9 cellular contexts compared by ENCODE assay signal in the genomic region with DNA sequence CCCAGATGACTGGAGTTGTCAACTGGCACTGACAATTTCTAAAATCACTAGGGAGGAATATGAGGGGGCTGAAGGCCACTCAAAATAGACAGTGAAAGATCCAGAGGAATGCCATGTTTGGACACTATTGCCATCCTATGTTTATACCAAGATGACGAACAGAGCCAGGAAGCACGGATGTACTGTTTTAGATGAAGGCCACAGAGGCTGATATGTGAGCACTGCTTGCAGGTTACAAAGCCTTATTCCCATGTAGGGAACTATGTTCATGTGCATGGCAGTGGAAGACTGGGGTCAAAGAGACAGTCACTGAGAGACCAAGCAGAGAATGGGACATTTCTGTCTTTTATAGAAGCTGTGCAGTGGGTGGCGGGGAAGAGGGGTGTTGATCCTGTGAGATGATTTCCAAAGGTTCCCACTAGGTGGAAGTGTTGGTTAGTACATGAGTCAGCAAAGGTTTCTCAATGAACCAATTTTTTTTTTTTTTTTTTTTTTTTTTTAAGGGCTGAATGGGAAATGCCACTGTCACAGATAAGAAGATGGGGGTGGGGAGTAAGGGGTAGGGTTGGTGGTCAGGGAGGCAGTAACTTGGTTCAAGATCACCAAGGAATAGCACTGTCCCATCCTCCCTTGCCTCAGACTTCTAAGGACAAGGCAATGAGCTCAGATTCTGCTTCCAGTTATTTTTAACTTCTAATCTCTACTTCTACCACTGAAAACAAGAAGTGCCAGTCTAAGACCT. TPM values are rescaled to one million over a fixed set of nuclear protein-coding genes. Genes with fewer than 3 reads are reported as not detected.
DNase-seq lines count a peak whose midpoint lies in the region; ATAC-seq and TF ChIP-seq lines count a peak whose summit lies in the region.
"Had no signal": no experiment of that assay in that cellular context is flagged by ENCODE, and none has a peak within 500 bp of the region (broad histone marks: within the 10 kb centered on the region; RNA-seq: fewer than 3 reads in every experiment).

No MANE protein-coding gene starts in this region.

- no peak overlapping the region for H3K9ac ChIP-seq in SK-N-MC (ENCODE audit: insufficient read length)

- no peaks in the 10 kb centered on the region for H3K4me1 ChIP-seq in osteoblast (ENCODE audit: insufficient read depth, low read length)

- no peak overlapping the region for H3K4me2 ChIP-seq in osteoblast (ENCODE audit: insufficient read depth, low read length)

- H3K9me3 ChIP-seq in SK-N-MC (ENCODE audit: low read depth, low read length), result no peaks in the 10 kb centered on the region
- H3K9me3 ChIP-seq in osteoblast (ENCODE audit: low read depth, low read length), result no peaks in the 10 kb centered on the region

- peak; percentile 1 for DNase-seq in NCI-H2107 treated with DMSO at 0.1 percent for 48 hours (lab: John Stamatoyannopoulos, UW; ENCODE audit: unreplicated experiment)
- no peak for DNase-seq in NCI-H2107 (lab: John Stamatoyannopoulos, UW)
- DNase-seq in LNCaP clone FGC (ENCODE audit: low read depth), result no peak
- peak; percentile 44 for DNase-seq in SK-N-MC (ENCODE audit: low read depth, low spot score)
- DNase-seq in foreskin fibroblast, result peak; percentile 27 to 60
- no peak for DNase-seq in osteoblast (ENCODE audit: insufficient read length, low spot score, missing footprints)
- no peak for DNase-seq in T-cell

- peaks cover 7 to 26% of the 10 kb centered on the region in 2 donors for H3K27me3 Mint-ChIP-seq in T-cell
- H3K27me3 Mint-ChIP-seq: CD4-positive, CD25-positive, alpha-beta regulatory T cell had no signal

- H4K20me1 ChIP-seq in osteoblast (ENCODE audit: insufficient read depth, low read length), result no peaks in the 10 kb centered on the region

- no peak overlapping the region for H3K4me3 Mint-ChIP-seq in T-cell
- H3K4me3 Mint-ChIP-seq: CD4-positive, CD25-positive, alpha-beta regulatory T cell had no signal

- H3K79me2 ChIP-seq in osteoblast (ENCODE audit: insufficient read depth, low read length), result no peaks in the 10 kb centered on the region

- POLR2A ChIA-PET in T-cell (lab: Charles Lee), result interaction anchor here in 1 of 2 donors (0.6 kb wide), 1 partner anchor 86 kb away, joined by 3 read pairs; no protein-coding TSS in a partner anchor

- H3K9me3 Mint-ChIP-seq in T-cell, result no peaks in the 10 kb centered on the region

- ATAC-seq in HG03280 (IDR thresholded peaks at IDR 0.05; ENCODE audit: unreplicated experiment) (no peak), T-cell (replicated peaks in 1 of 4) (no peak)

- H3K4me3 ChIP-seq in LNCaP clone FGC (ENCODE audit: low read depth, low read length) (no peak overlapping the region), SK-N-MC (no peak overlapping the region), foreskin fibroblast (ENCODE audit: low read depth in 1 of 2, low read length in 2 of 2) (no peak overlapping the region), osteoblast (ENCODE audit: insufficient read depth, low read length) (no peak overlapping the region)

- no peak overlapping the region for H3K27ac Mint-ChIP-seq in T-cell

- no peaks in the 10 kb centered on the region for H3K4me1 Mint-ChIP-seq in T-cell
- H3K4me1 Mint-ChIP-seq: CD4-positive, CD25-positive, alpha-beta regulatory T cell had no signal

- H3K27me3 ChIP-seq in osteoblast (ENCODE audit: insufficient read depth, low read length), result no peaks in the 10 kb centered on the region

- H3K36me3 ChIP-seq in SK-N-MC (ENCODE audit: insufficient read depth, low read length) (no peaks in the 10 kb centered on the region), osteoblast (ENCODE audit: insufficient read depth, low read length) (no peaks in the 10 kb centered on the region)

- TF ChIP-seq CTCF in LNCaP clone FGC (IDR thresholded peaks at IDR 0.05; ENCODE audit: control insufficient read depth, extremely low read depth, insufficient read depth) (peak; percentile 55), foreskin fibroblast (IDR thresholded peaks at IDR 0.05; ENCODE audit: low read depth, low read length) (peak; percentile 45), osteoblast (IDR thresholded peaks at IDR 0.05; ENCODE audit: extremely low read depth, low read depth, low read length) (peak; percentile 58)

- no peaks in the 10 kb centered on the region for H3K36me3 Mint-ChIP-seq in T-cell
- H3K36me3 Mint-ChIP-seq: CD4-positive, CD25-positive, alpha-beta regulatory T cell had no signal

- H3K27ac ChIP-seq in SK-N-MC, result no peak overlapping the region
- H3K27ac ChIP-seq in osteoblast (ENCODE audit: low read depth, low read length), result no peak overlapping the region

- no peak overlapping the region for H2AFZ ChIP-seq in osteoblast (ENCODE audit: low read length)

- CTCF ChIA-PET in T-cell (lab: Charles Lee), result no interaction called here

RNA-seq across cellular contexts. Expression of gene MOCS1, which starts 46.7 kb away (rescaled TPM):
- total RNA-seq in osteoblast (25.3 and 28.3 TPM in 2 replicates), T-cell (1 to 10 TPM; 1.1 to 2.1 (median 1.2) TPM)

Comparison
In these comparisons a context has a peak if more than half of its experiments do, and no peak if none do; other contexts are left out.
1. DNase-seq: peak in NCI-H2107 treated with DMSO at 0.1 percent for 48 hours (single experiment), SK-N-MC (single experiment) and foreskin fibroblast (2 of 2); none in NCI-H2107 (single experiment), LNCaP clone FGC (single experiment), osteoblast (single experiment) and T-cell (0 of 34).
2. Peak in every context shown above with its lines, with median percentiles within 50 percentile points of each other: CTCF ChIP-seq.